Comparison of ENCODE assay signal across 10 cellular contexts in the genomic region with DNA sequence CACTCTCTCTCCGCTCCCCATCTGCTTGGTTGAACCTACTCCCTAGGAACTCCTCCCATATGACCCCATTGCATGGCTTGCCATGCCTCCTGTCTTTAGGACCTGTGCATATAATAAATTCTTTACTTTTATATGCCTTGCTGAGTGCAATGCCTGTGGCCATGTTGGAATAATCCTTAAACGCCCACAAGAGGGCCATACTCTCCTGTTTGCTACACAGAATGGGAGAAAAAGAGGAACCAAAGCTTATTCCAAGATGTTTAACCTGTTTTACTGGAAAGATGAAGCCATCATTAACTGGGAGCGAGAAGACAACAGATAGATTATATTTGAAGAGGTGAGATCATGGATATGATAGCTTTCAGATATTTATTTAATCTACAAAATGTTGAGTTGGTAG.
DNase-seq lines count a peak whose midpoint lies in the region; ATAC-seq and TF ChIP-seq lines count a peak whose summit lies in the region.
"Had no signal": no experiment of that assay in that cellular context is flagged by ENCODE, and none has a peak within 500 bp of the region (broad histone marks: within the 10 kb centered on the region; RNA-seq: fewer than 3 reads in every experiment).

No MANE protein-coding gene starts in this region.

- DNase-seq in left ventricle myocardium inferior (no peak), Right ventricle myocardium inferior (ENCODE audit: missing footprints) (no peak), NT2/D1 (ENCODE audit: low read depth, low spot score) (peak; percentile 22), fibroblast of peridontal ligament (ENCODE audit: extremely low read depth) (peak; percentile 52), spleen (no peak), psoas muscle (no peak), transverse colon (no peak)
- DNase-seq in activated CD4-positive, CD25-positive, alpha-beta regulatory T cell treated with anti-CD3 and anti-CD28 coated beads, Interleukin-2, amount 50 U/mL, for 72 hours: no peak
- DNase-seq: activated CD4-positive, alpha-beta T cell treated with anti-CD3 and anti-CD28 coated beads for 4 hours; activated naive CD4-positive, alpha-beta T cell treated with anti-CD3 and anti-CD28 coated beads, Interleukin-2, amount 50 U/mL, for 16 hours had no signal

- in situ Hi-C loops in transverse colon (cut with MboI; ENCODE audit: low pct_ligation_motif_present in 1 of 4, low pct_unique_long_range_greater_than_20kb in 1 of 4, low sequenced_read_pairs in 3 of 4): no loop called here

- TF ChIP-seq CTCF in left ventricle myocardium inferior (IDR thresholded peaks at IDR 0.05; ENCODE audit: borderline replicate concordance): peak; percentile 46
- no peak for TF ChIP-seq CTCF in spleen (IDR thresholded peaks at IDR 0.05 in 8 of 11, conservative IDR thresholded peaks at IDR 0.05 in 3 of 11)
- no peak for TF ChIP-seq CTCF in psoas muscle (IDR thresholded peaks at IDR 0.05)
- peak in 1 of 5 experiments; percentile 5 for TF ChIP-seq CTCF in transverse colon (IDR thresholded peaks at IDR 0.05)

- H3K4me3 ChIP-seq in left ventricle myocardium inferior (no peak overlapping the region), NT2/D1 (ENCODE audit: insufficient read length, low read depth) (no peak overlapping the region), spleen (no peak overlapping the region), psoas muscle (no peak overlapping the region), transverse colon (no peak overlapping the region)

- H3K27ac ChIP-seq in left ventricle myocardium inferior (replicated peaks) (no peak overlapping the region), spleen (no peak overlapping the region), psoas muscle (no peak overlapping the region), transverse colon (no peak overlapping the region)

- ATAC-seq in Right ventricle myocardium inferior: no peak
- no peak for ATAC-seq in psoas muscle

- no peaks in the 10 kb centered on the region for H3K27me3 ChIP-seq in left ventricle myocardium inferior (ENCODE audit: low read depth)
- no peaks in the 10 kb centered on the region for H3K27me3 ChIP-seq in NT2/D1 (ENCODE audit: insufficient read depth, insufficient read length)
- H3K27me3 ChIP-seq in spleen (replicated peaks in 1 of 7): no peaks in the 10 kb centered on the region
- no peaks in the 10 kb centered on the region for H3K27me3 ChIP-seq in psoas muscle (ENCODE audit: insufficient read depth in 3 of 3, low read length in 2 of 3)
- no peaks in the 10 kb centered on the region for H3K27me3 ChIP-seq in transverse colon

- no peak for TF ChIP-seq POLR2A in spleen (IDR thresholded peaks at IDR 0.05)
- TF ChIP-seq POLR2A in transverse colon (IDR thresholded peaks at IDR 0.05): no peak

- no peak overlapping the region for H3K9ac ChIP-seq in NT2/D1 (ENCODE audit: insufficient read length, low read depth)

- no peak for TF ChIP-seq EP300 in transverse colon (IDR thresholded peaks at IDR 0.05; ENCODE audit: low read depth)

- intact Hi-C loops in left ventricle myocardium inferior (cut with micrococcal nuclease) (no loop called here), Right ventricle myocardium inferior (cut with DNase I) (loop anchor here (10.0 kb wide), 1 partner anchor 478 kb away; no protein-coding TSS in a partner anchor), spleen (cut with DNase I; ENCODE audit: low total_unique reads) (no loop called here), psoas muscle (cut with DNase I) (no loop called here), transverse colon (cut with DNase I; ENCODE audit: low total_unique reads) (no loop called here)

- H3K4me1 ChIP-seq in left ventricle myocardium inferior: no peaks in the 10 kb centered on the region
- H3K4me1 ChIP-seq in NT2/D1 (ENCODE audit: insufficient read depth, insufficient read length): no peaks in the 10 kb centered on the region
- no peaks in the 10 kb centered on the region for H3K4me1 ChIP-seq in spleen
- H3K4me1 ChIP-seq in psoas muscle: no peaks in the 10 kb centered on the region
- H3K4me1 ChIP-seq in transverse colon: no peaks in the 10 kb centered on the region

- 61 to 73% (median 69%) methylated on average over 3 of the region's 3 CpGs for WGBS in spleen, 5 donors
- 64 to 73% (median 72%) methylated on average over 3 of the region's 3 CpGs for WGBS in psoas muscle, 3 donors
- 58% methylated on average over 3 of the region's 3 CpGs for WGBS in transverse colon (ENCODE audit: low coverage in 1 of 2), 2 donors

- peaks cover 7% of the 10 kb centered on the region for H3K9me3 ChIP-seq in left ventricle myocardium inferior (replicated peaks)
- peaks cover 7% of the 10 kb centered on the region; the same call in 1 of the 2 replicates for H3K9me3 ChIP-seq in NT2/D1 (ENCODE audit: insufficient read depth, low read length)
- H3K9me3 ChIP-seq in spleen: peaks cover 0 to 25% (median 14%) of the 10 kb centered on the region in 8 donors
- H3K9me3 ChIP-seq in psoas muscle: no peaks in the 10 kb centered on the region
- H3K9me3 ChIP-seq in transverse colon: no peaks in the 10 kb centered on the region

- H3K36me3 ChIP-seq in left ventricle myocardium inferior (no peaks in the 10 kb centered on the region), NT2/D1 (ENCODE audit: insufficient read depth, insufficient read length, low read length) (no peaks in the 10 kb centered on the region), spleen (no peaks in the 10 kb centered on the region), psoas muscle (ENCODE audit: insufficient read depth in 1 of 2, low read depth in 1 of 2) (no peaks in the 10 kb centered on the region), transverse colon (no peaks in the 10 kb centered on the region)

Comparison
In these comparisons a context has a peak if more than half of its experiments do, and no peak if none do; other contexts are left out.
1. DNase-seq: peak in NT2/D1 (single experiment) and fibroblast of peridontal ligament (single experiment); none in left ventricle myocardium inferior (single experiment), Right ventricle myocardium inferior (single experiment), spleen (single experiment), activated CD4-positive, CD25-positive, alpha-beta regulatory T cell treated with anti-CD3 and anti-CD28 coated beads, Interleukin-2, amount 50 U/mL, for 72 hours (single experiment), psoas muscle (0 of 2) and transverse colon (single experiment).